Comparison of ENCODE assay signal across 15 cellular contexts in genomic region chr2:15596350-15596749, GRCh38. TPM values are rescaled to one million over a fixed set of nuclear protein-coding genes. Genes with fewer than 3 reads are reported as not detected.
A peak's percentile ranks its signal among the peaks of the same experiment; 100 is the strongest.
DNase-seq lines count a peak whose midpoint lies in the region; ATAC-seq and TF ChIP-seq lines count a peak whose summit lies in the region.
"Had no signal": no experiment of that assay in that cellular context is flagged by ENCODE, and none has a peak within 500 bp of the region (broad histone marks: within the 10 kb centered on the region; RNA-seq: fewer than 3 reads in every experiment).

No MANE protein-coding gene starts in this region.

- H3K9me3 Mint-ChIP-seq in activated CD8-positive, alpha-beta T cell treated with anti-CD3 and anti-CD28 coated beads for 36 hours: no peaks in the 10 kb centered on the region
- no peaks in the 10 kb centered on the region for H3K9me3 Mint-ChIP-seq in activated CD8-positive, alpha-beta T cell treated with anti-CD3 and anti-CD28 coated beads, Interleukin-2, amount 10 ng/mL, durations not matched to agents 7 days and 5 days (ENCODE audit: insufficient read depth)
- H3K9me3 Mint-ChIP-seq in natural killer cell: no peaks in the 10 kb centered on the region
- no peaks in the 10 kb centered on the region for H3K9me3 Mint-ChIP-seq in natural killer cell treated with Interleukin-12 subunit alpha and Interleukin-12 subunit beta and Interleukin-15 and Interleukin-18, amount 100 ng/mL, for 72 hours
- H3K9me3 Mint-ChIP-seq: CD8-positive, alpha-beta memory T cell had no signal

- H4K91ac ChIP-seq in mesenchymal stem cell (ENCODE audit: low read length): no peak overlapping the region

- H2BK12ac ChIP-seq in mesenchymal stem cell (ENCODE audit: low read length in 2 of 2): no peak overlapping the region

- H3K4ac ChIP-seq in mesenchymal stem cell (ENCODE audit: low read depth in 1 of 2, low read length in 2 of 2): no peak overlapping the region

- no peak for DNase-seq in activated CD8-positive, alpha-beta T cell treated with anti-CD3 and anti-CD28 coated beads for 36 hours
- DNase-seq in activated CD8-positive, alpha-beta T cell treated with anti-CD3 and anti-CD28 coated beads, Interleukin-2, amount 10 ng/mL, durations not matched to agents 7 days and 5 days: no peak
- DNase-seq in natural killer cell: no peak
- no peak for DNase-seq in natural killer cell treated with Interleukin-12 subunit alpha and Interleukin-12 subunit beta and Interleukin-15 and Interleukin-18, amount 100 ng/mL, for 72 hours (ENCODE audit: low spot score)
- no peak for DNase-seq in mesenchymal stem cell
- no peak for DNase-seq in NCI-H1930 (lab: John Stamatoyannopoulos, UW)
- DNase-seq: 8988T; AML-193; Caco-2; CD8-positive, alpha-beta memory T cell; GF-D8; HCEC 1CT had no signal

- peaks cover 50% of the 10 kb centered on the region for H3K36me3 Mint-ChIP-seq in activated CD8-positive, alpha-beta T cell treated with anti-CD3 and anti-CD28 coated beads for 36 hours (ENCODE audit: low read depth)
- peaks cover 40% of the 10 kb centered on the region for H3K36me3 Mint-ChIP-seq in activated CD8-positive, alpha-beta T cell treated with anti-CD3 and anti-CD28 coated beads, Interleukin-2, amount 10 ng/mL, durations not matched to agents 7 days and 5 days (ENCODE audit: low read depth)
- peaks cover 35% of the 10 kb centered on the region for H3K36me3 Mint-ChIP-seq in natural killer cell
- H3K36me3 Mint-ChIP-seq in natural killer cell treated with Interleukin-12 subunit alpha and Interleukin-12 subunit beta and Interleukin-15 and Interleukin-18, amount 100 ng/mL, for 72 hours: peaks cover 31% of the 10 kb centered on the region

- peaks cover 7 to 66% of the 10 kb centered on the region in 2 experiments for H3K36me3 ChIP-seq in mesenchymal stem cell (ENCODE audit: control insufficient read depth in 1 of 2, insufficient read depth in 2 of 2, low read depth in 1 of 2, low read length in 2 of 2)

- H3K27me3 Mint-ChIP-seq in activated CD8-positive, alpha-beta T cell treated with anti-CD3 and anti-CD28 coated beads for 36 hours: no peaks in the 10 kb centered on the region
- no peaks in the 10 kb centered on the region for H3K27me3 Mint-ChIP-seq in activated CD8-positive, alpha-beta T cell treated with anti-CD3 and anti-CD28 coated beads, Interleukin-2, amount 10 ng/mL, durations not matched to agents 7 days and 5 days (ENCODE audit: low read depth)
- H3K27me3 Mint-ChIP-seq in natural killer cell (ENCODE audit: low read depth in 2 of 2): no peaks in the 10 kb centered on the region
- H3K27me3 Mint-ChIP-seq in natural killer cell treated with Interleukin-12 subunit alpha and Interleukin-12 subunit beta and Interleukin-15 and Interleukin-18, amount 100 ng/mL, for 72 hours: no peaks in the 10 kb centered on the region

- H3K4me3 Mint-ChIP-seq in activated CD8-positive, alpha-beta T cell treated with anti-CD3 and anti-CD28 coated beads for 36 hours: no peak overlapping the region
- H3K4me3 Mint-ChIP-seq in activated CD8-positive, alpha-beta T cell treated with anti-CD3 and anti-CD28 coated beads, Interleukin-2, amount 10 ng/mL, durations not matched to agents 7 days and 5 days: no peak overlapping the region
- H3K4me3 Mint-ChIP-seq in natural killer cell: no peak overlapping the region
- no peak overlapping the region for H3K4me3 Mint-ChIP-seq in natural killer cell treated with Interleukin-12 subunit alpha and Interleukin-12 subunit beta and Interleukin-15 and Interleukin-18, amount 100 ng/mL, for 72 hours

- no peak overlapping the region for H4K8ac ChIP-seq in mesenchymal stem cell (ENCODE audit: low read length)

- H2BK120ac ChIP-seq in mesenchymal stem cell (ENCODE audit: low read depth, low read length): no peak overlapping the region

- no peak overlapping the region for H3K14ac ChIP-seq in mesenchymal stem cell (ENCODE audit: low read length in 2 of 2)

- ATAC-seq in activated CD8-positive, alpha-beta T cell treated with anti-CD3 and anti-CD28 coated beads for 36 hours: no peak
- ATAC-seq in activated CD8-positive, alpha-beta T cell treated with anti-CD3 and anti-CD28 coated beads, Interleukin-2, amount 10 ng/mL, durations not matched to agents 7 days and 5 days: no peak
- ATAC-seq in natural killer cell (no peak), HG03571 (IDR thresholded peaks at IDR 0.05; ENCODE audit: unreplicated experiment) (no peak)
- no peak for ATAC-seq in natural killer cell treated with Interleukin-12 subunit alpha and Interleukin-12 subunit beta and Interleukin-15 and Interleukin-18, amount 100 ng/mL, for 72 hours
- no peak for ATAC-seq in activated CD4-positive, CD25-positive, alpha-beta regulatory T cell treated with anti-CD3 and anti-CD28 coated beads, Interleukin-2, amount 50 U/mL, for 24 hours

- CTCF ChIA-PET in activated CD8-positive, alpha-beta T cell treated with anti-CD3 and anti-CD28 coated beads for 36 hours (lab: Charles Lee): interaction anchor here (1.7 kb wide), 1 partner anchor 50 kb away, joined by 4 read pairs; no protein-coding TSS in a partner anchor
- CTCF ChIA-PET in activated CD8-positive, alpha-beta T cell treated with anti-CD3 and anti-CD28 coated beads, Interleukin-2, amount 10 ng/mL, durations not matched to agents 7 days and 5 days (lab: Charles Lee): interaction anchor here (1.6 to 1.8 kb wide), 2 partner anchors 12 to 19 kb away, joined by 5 read pairs; no protein-coding TSS in a partner anchor

- H3K4me3 ChIP-seq in mesenchymal stem cell (ENCODE audit: insufficient read depth in 1 of 2, low read depth in 1 of 2, low read length in 2 of 2): no peak overlapping the region
- H3K4me3 ChIP-seq: BLaER1 had no signal

- no peaks in the 10 kb centered on the region for H3K27me3 ChIP-seq in mesenchymal stem cell (ENCODE audit: control insufficient read depth in 1 of 2, insufficient read depth in 1 of 2, low read length in 2 of 2)
- H3K27me3 ChIP-seq: BLaER1 had no signal

- no peak overlapping the region for H2BK5ac ChIP-seq in mesenchymal stem cell (ENCODE audit: low read depth, low read length, poor library complexity, severe bottlenecking)

- H3K9ac ChIP-seq in mesenchymal stem cell (ENCODE audit: low read length): peak overlapping the region; percentile 2
- H3K9ac ChIP-seq: BLaER1 had no signal

- H3K79me1 ChIP-seq in mesenchymal stem cell (replicated peaks; ENCODE audit: low read length, poor library complexity, severe bottlenecking): peaks cover 15% of the 10 kb centered on the region

- no peak overlapping the region for H2AFZ ChIP-seq in mesenchymal stem cell (ENCODE audit: low read depth, low read length)

- no peak overlapping the region for H2BK15ac ChIP-seq in mesenchymal stem cell (ENCODE audit: low read depth, poor library complexity, severe bottlenecking)

- peaks cover 2% of the 10 kb centered on the region for H3K4me1 ChIP-seq in mesenchymal stem cell (ENCODE audit: control insufficient read depth, insufficient read depth, low read depth, low read length)

- H3K27ac Mint-ChIP-seq in activated CD8-positive, alpha-beta T cell treated with anti-CD3 and anti-CD28 coated beads for 36 hours: peak overlapping the region; percentile 16
- H3K27ac Mint-ChIP-seq in activated CD8-positive, alpha-beta T cell treated with anti-CD3 and anti-CD28 coated beads, Interleukin-2, amount 10 ng/mL, durations not matched to agents 7 days and 5 days: no peak overlapping the region
- H3K27ac Mint-ChIP-seq in natural killer cell: peak overlapping the region; percentile 22 to 34
- no peak overlapping the region for H3K27ac Mint-ChIP-seq in natural killer cell treated with Interleukin-12 subunit alpha and Interleukin-12 subunit beta and Interleukin-15 and Interleukin-18, amount 100 ng/mL, for 72 hours

- no peak overlapping the region for H3K4me2 ChIP-seq in mesenchymal stem cell (ENCODE audit: low read length, poor library complexity, severe bottlenecking)
- H3K4me2 ChIP-seq: BLaER1 had no signal

- POLR2A ChIA-PET in activated CD8-positive, alpha-beta T cell treated with anti-CD3 and anti-CD28 coated beads for 36 hours (lab: Charles Lee): no interaction called here
- POLR2A ChIA-PET in activated CD8-positive, alpha-beta T cell treated with anti-CD3 and anti-CD28 coated beads, Interleukin-2, amount 10 ng/mL, durations not matched to agents 7 days and 5 days (lab: Charles Lee): no interaction called here

- peaks cover 31% of the 10 kb centered on the region for H3K4me1 Mint-ChIP-seq in activated CD8-positive, alpha-beta T cell treated with anti-CD3 and anti-CD28 coated beads for 36 hours (ENCODE audit: low read depth)
- peaks cover 29% of the 10 kb centered on the region for H3K4me1 Mint-ChIP-seq in activated CD8-positive, alpha-beta T cell treated with anti-CD3 and anti-CD28 coated beads, Interleukin-2, amount 10 ng/mL, durations not matched to agents 7 days and 5 days (ENCODE audit: low read depth)
- H3K4me1 Mint-ChIP-seq in natural killer cell: peaks cover 24 to 34% of the 10 kb centered on the region in 2 donors
- H3K4me1 Mint-ChIP-seq in natural killer cell treated with Interleukin-12 subunit alpha and Interleukin-12 subunit beta and Interleukin-15 and Interleukin-18, amount 100 ng/mL, for 72 hours (ENCODE audit: low read depth in 2 of 2): peaks cover 13 to 16% of the 10 kb centered on the region in 2 donors

- intact Hi-C loops in activated CD8-positive, alpha-beta T cell treated with anti-CD3 and anti-CD28 coated beads for 36 hours (cut with micrococcal nuclease): no loop called here
- intact Hi-C loops in natural killer cell (cut with micrococcal nuclease): no loop called here

- no peak overlapping the region for H3K18ac ChIP-seq in mesenchymal stem cell (ENCODE audit: low read depth in 1 of 2, low read length in 2 of 2)

- no peak for TF ChIP-seq CTCF in activated CD8-positive, alpha-beta T cell treated with anti-CD3 and anti-CD28 coated beads for 36 hours (IDR thresholded peaks at IDR 0.05)
- no peak for TF ChIP-seq CTCF in natural killer cell (IDR thresholded peaks at IDR 0.05)

- no peak overlapping the region for H3K27ac ChIP-seq in mesenchymal stem cell (ENCODE audit: low read length, poor library complexity, severe bottlenecking)
- H3K27ac ChIP-seq: BLaER1 had no signal

- no peak overlapping the region for H2AK5ac ChIP-seq in mesenchymal stem cell (ENCODE audit: low read length, severe bottlenecking)

- no peaks in the 10 kb centered on the region for H3K9me3 ChIP-seq in mesenchymal stem cell (ENCODE audit: control insufficient read depth, low read length)
- H3K9me3 ChIP-seq: BLaER1, Caco-2 had no signal

- 97% methylated on average over 2 of the region's 2 CpGs for WGBS in mesenchymal stem cell

- H3K23ac ChIP-seq in mesenchymal stem cell (ENCODE audit: low read length in 2 of 2): no peak overlapping the region

RNA-seq across cellular contexts. Expression of gene DDX1, which starts 4.7 kb away (rescaled TPM):
- 10 to 100 TPM; 90.3 to 92.5 TPM for total RNA-seq in activated CD8-positive, alpha-beta T cell treated with anti-CD3 and anti-CD28 coated beads for 36 hours
- 10 to 100 TPM; 70.2 to 72.1 TPM for total RNA-seq in activated CD8-positive, alpha-beta T cell treated with anti-CD3 and anti-CD28 coated beads, Interleukin-2, amount 10 ng/mL, durations not matched to agents 7 days and 5 days
- total RNA-seq in natural killer cell: 10 to 100 TPM; 28.5 to 43.4 (median 37.2) TPM
- total RNA-seq in natural killer cell treated with Interleukin-12 subunit alpha and Interleukin-12 subunit beta and Interleukin-15 and Interleukin-18, amount 100 ng/mL, for 72 hours: 10 to 100 TPM; 89.2 to 91.6 TPM
- 92.2 TPM for polyA plus RNA-seq in mesenchymal stem cell (2013, experiment 1 of 2)
- 94.3 TPM for polyA plus RNA-seq in mesenchymal stem cell (2013, experiment 2 of 2)

RNA-seq across cellular contexts. Expression of gene NBAS, which starts 35.2 kb away (rescaled TPM):
- total RNA-seq in activated CD8-positive, alpha-beta T cell treated with anti-CD3 and anti-CD28 coated beads for 36 hours: 10 to 100 TPM; 40.9 to 41.9 TPM
- total RNA-seq in activated CD8-positive, alpha-beta T cell treated with anti-CD3 and anti-CD28 coated beads, Interleukin-2, amount 10 ng/mL, durations not matched to agents 7 days and 5 days: 10 to 100 TPM; 28.2 to 31.8 TPM
- 10 to 100 TPM; 27.8 to 34.7 (median 29.2) TPM for total RNA-seq in natural killer cell
- total RNA-seq in natural killer cell treated with Interleukin-12 subunit alpha and Interleukin-12 subunit beta and Interleukin-15 and Interleukin-18, amount 100 ng/mL, for 72 hours: 10 to 100 TPM; 39.0 to 49.5 TPM
- 22.8 TPM for polyA plus RNA-seq in mesenchymal stem cell (2013, experiment 1 of 2)
- polyA plus RNA-seq in mesenchymal stem cell (2013, experiment 2 of 2): 22.6 TPM

Comparison
In these comparisons a context has a peak if more than half of its experiments do, and no peak if none do; other contexts are left out.
1. H3K27ac Mint-ChIP-seq: peak in activated CD8-positive, alpha-beta T cell treated with anti-CD3 and anti-CD28 coated beads for 36 hours (single experiment) and natural killer cell (2 of 2); none in activated CD8-positive, alpha-beta T cell treated with anti-CD3 and anti-CD28 coated beads, Interleukin-2, amount 10 ng/mL, durations not matched to agents 7 days and 5 days (single experiment) and natural killer cell treated with Interleukin-12 subunit alpha and Interleukin-12 subunit beta and Interleukin-15 and Interleukin-18, amount 100 ng/mL, for 72 hours (0 of 2).